ENCODE assay signal across 26 cellular contexts in the genomic region with DNA sequence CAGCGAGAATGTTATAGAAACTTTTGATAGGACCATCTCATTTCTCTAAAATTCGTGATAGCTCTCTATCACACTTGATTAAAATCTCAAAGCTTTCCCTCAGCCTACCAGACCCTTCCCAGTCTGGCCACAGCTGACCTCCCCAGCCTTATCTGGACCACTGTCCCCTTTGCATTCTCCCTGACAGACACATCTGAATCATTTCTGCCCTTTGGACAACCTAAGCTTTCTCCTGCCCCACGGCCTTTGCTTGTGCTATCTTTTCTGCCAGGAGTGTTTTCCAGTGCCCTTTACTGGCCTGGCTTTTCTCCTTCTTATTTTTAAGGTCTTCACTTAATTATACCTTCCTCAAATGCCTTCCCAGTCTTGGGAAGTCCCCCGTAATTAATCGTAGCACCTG. TPM values are rescaled to one million over a fixed set of nuclear protein-coding genes. Genes with fewer than 3 reads are reported as not detected.
DNase-seq lines count a peak whose midpoint lies in the region; ATAC-seq, FAIRE-seq and TF ChIP-seq lines count a peak whose summit lies in the region.
"Had no signal": no experiment of that assay in that cellular context is flagged by ENCODE, and none has a peak within 500 bp of the region (broad histone marks: within the 10 kb centered on the region; RNA-seq: fewer than 3 reads in every experiment).

No MANE protein-coding gene starts in this region.

- no peak for DNase-seq in natural killer cell
- no peak for DNase-seq in natural killer cell treated with Interleukin-12 subunit alpha and Interleukin-12 subunit beta and Interleukin-15 and Interleukin-18, amount 100 ng/mL, for 72 hours (ENCODE audit: low spot score)
- DNase-seq in mesenchymal stem cell = no peak
- peak; percentile 8 for DNase-seq in upper lobe of right lung
- DNase-seq in GM12891 (ENCODE audit: insufficient read length, low spot score) = no peak
- no peak for DNase-seq in central memory CD4-positive, alpha-beta T cell
- DNase-seq: activated CD8-positive, alpha-beta memory T cell treated with anti-CD3 and anti-CD28 coated beads for 24 hours; activated naive CD8-positive, alpha-beta T cell treated with anti-CD3 and anti-CD28 coated beads, Interleukin-2, amount 10 ng/mL, durations not matched to agents 7 days and 5 days; activated T-cell treated with anti-CD3 and anti-CD28 coated beads, Interleukin-2, amount 50 U/mL, for 72 hours; DMS79 treated with DMSO at 0.1 percent for 48 hours; erythroblast; foreskin melanocyte; left colon; NCI-H1092; NCI-H2029 treated with DMSO at 0.1 percent for 48 hours; NCI-H345; SJCRH30; stimulated activated CD4-positive, alpha-beta T cell treated with anti-CD3 and anti-CD28 coated beads, Interleukin-2, amount 100 ng/mL, for 48 hours; stimulated activated naive CD8-positive, alpha-beta T cell treated with anti-CD3 and anti-CD28 coated beads, Interleukin-15, amount 100 ng/mL, for 72 hours; trophoblast cell had no signal

- TF ChIP-seq POLR2A in GM12891 (IDR thresholded peaks at IDR 0.05; ENCODE audit: low read depth, low read length) = no peak

- peaks cover 14 to 29% of the 10 kb centered on the region in 2 experiments for H3K36me3 ChIP-seq in mesenchymal stem cell (ENCODE audit: control insufficient read depth in 1 of 2, insufficient read depth in 2 of 2, low read depth in 1 of 2, low read length in 2 of 2)
- no peaks in the 10 kb centered on the region for H3K36me3 ChIP-seq in upper lobe of right lung
- H3K36me3 ChIP-seq: SJCRH30 had no signal

- ATAC-seq in natural killer cell = no peak
- no peak for ATAC-seq in natural killer cell treated with Interleukin-12 subunit alpha and Interleukin-12 subunit beta and Interleukin-15 and Interleukin-18, amount 100 ng/mL, for 72 hours
- no peak for ATAC-seq in activated T-helper 17 cell treated with anti-CD3 and anti-CD28 coated beads, Interleukin-2, amount 50 U/mL, for 72 hours (replicated peaks)
- no peak for ATAC-seq in upper lobe of right lung
- no peak for ATAC-seq in GM18519 (IDR thresholded peaks at IDR 0.05; ENCODE audit: low FRiP score, unreplicated experiment)
- ATAC-seq: activated CD4-positive, CD25-positive, alpha-beta regulatory T cell treated with anti-CD3 and anti-CD28 coated beads, Interleukin-2, amount 50 U/mL, for 24 hours; body of pancreas; left colon; stimulated activated naive CD8-positive, alpha-beta T cell treated with anti-CD3 and anti-CD28 coated beads, Interleukin-15, amount 100 ng/mL, for 72 hours had no signal

- no peak overlapping the region for H2BK120ac ChIP-seq in mesenchymal stem cell (ENCODE audit: low read depth, low read length)

- H3K9me3 Mint-ChIP-seq in natural killer cell = no peaks in the 10 kb centered on the region
- H3K9me3 Mint-ChIP-seq in natural killer cell treated with Interleukin-12 subunit alpha and Interleukin-12 subunit beta and Interleukin-15 and Interleukin-18, amount 100 ng/mL, for 72 hours = no peaks in the 10 kb centered on the region
- no peaks in the 10 kb centered on the region for H3K9me3 Mint-ChIP-seq in activated T-helper 17 cell treated with anti-CD3 and anti-CD28 coated beads, Interleukin-2, amount 50 U/mL, for 72 hours
- H3K9me3 Mint-ChIP-seq: activated naive CD8-positive, alpha-beta T cell treated with anti-CD3 and anti-CD28 coated beads, Interleukin-2, amount 10 ng/mL, durations not matched to agents 7 days and 5 days; activated T-cell treated with anti-CD3 and anti-CD28 coated beads, Interleukin-2, amount 50 U/mL, for 72 hours; stimulated activated naive CD8-positive, alpha-beta T cell treated with anti-CD3 and anti-CD28 coated beads, Interleukin-15, amount 100 ng/mL, for 72 hours had no signal

- H3K4ac ChIP-seq in mesenchymal stem cell (ENCODE audit: low read depth in 1 of 2, low read length in 2 of 2) = no peak overlapping the region

- H3K4me3 ChIP-seq in mesenchymal stem cell (ENCODE audit: insufficient read depth in 1 of 2, low read depth in 1 of 2, low read length in 2 of 2) (no peak overlapping the region), upper lobe of right lung (no peak overlapping the region)
- H3K4me3 ChIP-seq: body of pancreas, SJCRH30, smooth muscle cell had no signal

- H3K18ac ChIP-seq in mesenchymal stem cell (ENCODE audit: low read depth in 1 of 2, low read length in 2 of 2) = no peak overlapping the region

- WGBS in mesenchymal stem cell = 92% methylated on average over 5 of the region's 5 CpGs

- peak overlapping the region; percentile 93 for H2AK5ac ChIP-seq in mesenchymal stem cell (ENCODE audit: low read length, severe bottlenecking)

- no peaks in the 10 kb centered on the region for H3K79me1 ChIP-seq in mesenchymal stem cell (replicated peaks; ENCODE audit: low read length, poor library complexity, severe bottlenecking)

- no peak for TF ChIP-seq CTCF in natural killer cell (IDR thresholded peaks at IDR 0.05)
- TF ChIP-seq CTCF in upper lobe of right lung (IDR thresholded peaks at IDR 0.05) = no peak

- H3K23ac ChIP-seq in mesenchymal stem cell (ENCODE audit: low read length in 2 of 2) = no peak overlapping the region

- peak overlapping the region; percentile 55 for H3K4me3 Mint-ChIP-seq in natural killer cell
- H3K4me3 Mint-ChIP-seq in natural killer cell treated with Interleukin-12 subunit alpha and Interleukin-12 subunit beta and Interleukin-15 and Interleukin-18, amount 100 ng/mL, for 72 hours = no peak overlapping the region
- H3K4me3 Mint-ChIP-seq in activated T-helper 17 cell treated with anti-CD3 and anti-CD28 coated beads, Interleukin-2, amount 50 U/mL, for 72 hours = peak overlapping the region; percentile 46
- H3K4me3 Mint-ChIP-seq: activated naive CD8-positive, alpha-beta T cell treated with anti-CD3 and anti-CD28 coated beads, Interleukin-2, amount 10 ng/mL, durations not matched to agents 7 days and 5 days; activated T-cell treated with anti-CD3 and anti-CD28 coated beads, Interleukin-2, amount 50 U/mL, for 72 hours; stimulated activated naive CD8-positive, alpha-beta T cell treated with anti-CD3 and anti-CD28 coated beads, Interleukin-15, amount 100 ng/mL, for 72 hours had no signal

- peak overlapping the region; percentile 12 for H3K4me2 ChIP-seq in mesenchymal stem cell (ENCODE audit: low read length, poor library complexity, severe bottlenecking)
- H3K4me2 ChIP-seq: smooth muscle cell had no signal

- no peak overlapping the region for H2BK15ac ChIP-seq in mesenchymal stem cell (ENCODE audit: low read depth, poor library complexity, severe bottlenecking)

- H3K14ac ChIP-seq in mesenchymal stem cell (ENCODE audit: low read length in 2 of 2) = no peak overlapping the region

- H3K27me3 ChIP-seq in mesenchymal stem cell (ENCODE audit: control insufficient read depth in 1 of 2, insufficient read depth in 1 of 2, low read length in 2 of 2) (no peaks in the 10 kb centered on the region), upper lobe of right lung (no peaks in the 10 kb centered on the region)
- H3K27me3 ChIP-seq: body of pancreas, SJCRH30 had no signal

- H3K36me3 Mint-ChIP-seq in natural killer cell = no peaks in the 10 kb centered on the region
- H3K36me3 Mint-ChIP-seq in natural killer cell treated with Interleukin-12 subunit alpha and Interleukin-12 subunit beta and Interleukin-15 and Interleukin-18, amount 100 ng/mL, for 72 hours = no peaks in the 10 kb centered on the region
- H3K36me3 Mint-ChIP-seq in activated T-helper 17 cell treated with anti-CD3 and anti-CD28 coated beads, Interleukin-2, amount 50 U/mL, for 72 hours (ENCODE audit: low read depth) = peaks cover 24% of the 10 kb centered on the region
- H3K36me3 Mint-ChIP-seq: activated naive CD8-positive, alpha-beta T cell treated with anti-CD3 and anti-CD28 coated beads, Interleukin-2, amount 10 ng/mL, durations not matched to agents 7 days and 5 days had no signal

- H2BK5ac ChIP-seq in mesenchymal stem cell (ENCODE audit: low read depth, low read length, poor library complexity, severe bottlenecking) = no peak overlapping the region

- intact Hi-C loops in natural killer cell (cut with micrococcal nuclease) = no loop called here
- intact Hi-C loops in upper lobe of right lung (cut with DNase I) = no loop called here

- peaks cover 0 to 7% of the 10 kb centered on the region in 2 donors for H3K4me1 Mint-ChIP-seq in natural killer cell
- peaks cover 6 to 9% of the 10 kb centered on the region in 2 donors for H3K4me1 Mint-ChIP-seq in natural killer cell treated with Interleukin-12 subunit alpha and Interleukin-12 subunit beta and Interleukin-15 and Interleukin-18, amount 100 ng/mL, for 72 hours (ENCODE audit: low read depth in 2 of 2)
- H3K4me1 Mint-ChIP-seq in activated T-helper 17 cell treated with anti-CD3 and anti-CD28 coated beads, Interleukin-2, amount 50 U/mL, for 72 hours = peaks cover 19% of the 10 kb centered on the region

- H3K4me1 ChIP-seq in mesenchymal stem cell (ENCODE audit: control insufficient read depth, insufficient read depth, low read depth, low read length) = peaks cover 47% of the 10 kb centered on the region
- peaks cover 3% of the 10 kb centered on the region for H3K4me1 ChIP-seq in upper lobe of right lung
- H3K4me1 ChIP-seq: SJCRH30 had no signal

- peak overlapping the region; percentile 56 for H3K27ac ChIP-seq in mesenchymal stem cell (ENCODE audit: low read length, poor library complexity, severe bottlenecking)
- no peak overlapping the region for H3K27ac ChIP-seq in upper lobe of right lung
- H3K27ac ChIP-seq: body of pancreas, SJCRH30 had no signal

- FAIRE-seq in GM12891 (lab: Jason Lieb, UNC) = no peak
- FAIRE-seq: GM12892 had no signal

- H3K9ac ChIP-seq in mesenchymal stem cell (ENCODE audit: low read length) = no peak overlapping the region

- H3K9me3 ChIP-seq in mesenchymal stem cell (ENCODE audit: control insufficient read depth, low read length) (no peaks in the 10 kb centered on the region), upper lobe of right lung (no peaks in the 10 kb centered on the region)
- H3K9me3 ChIP-seq: body of pancreas, SJCRH30 had no signal

- no peak overlapping the region for H2BK12ac ChIP-seq in mesenchymal stem cell (ENCODE audit: low read length in 2 of 2)

- peaks cover 26 to 29% of the 10 kb centered on the region in 2 donors for H3K27me3 Mint-ChIP-seq in natural killer cell (ENCODE audit: low read depth in 2 of 2)
- H3K27me3 Mint-ChIP-seq in natural killer cell treated with Interleukin-12 subunit alpha and Interleukin-12 subunit beta and Interleukin-15 and Interleukin-18, amount 100 ng/mL, for 72 hours = peaks cover 23 to 34% of the 10 kb centered on the region in 2 donors
- H3K27me3 Mint-ChIP-seq in activated T-helper 17 cell treated with anti-CD3 and anti-CD28 coated beads, Interleukin-2, amount 50 U/mL, for 72 hours = peaks cover 16% of the 10 kb centered on the region

- H4K8ac ChIP-seq in mesenchymal stem cell (ENCODE audit: low read length) = no peak overlapping the region

- no peak overlapping the region for H4K91ac ChIP-seq in mesenchymal stem cell (ENCODE audit: low read length)

- H3K27ac Mint-ChIP-seq in natural killer cell = no peak overlapping the region
- H3K27ac Mint-ChIP-seq in natural killer cell treated with Interleukin-12 subunit alpha and Interleukin-12 subunit beta and Interleukin-15 and Interleukin-18, amount 100 ng/mL, for 72 hours = no peak overlapping the region
- H3K27ac Mint-ChIP-seq in activated T-helper 17 cell treated with anti-CD3 and anti-CD28 coated beads, Interleukin-2, amount 50 U/mL, for 72 hours = no peak overlapping the region
- H3K27ac Mint-ChIP-seq: activated naive CD8-positive, alpha-beta T cell treated with anti-CD3 and anti-CD28 coated beads, Interleukin-2, amount 10 ng/mL, durations not matched to agents 7 days and 5 days; activated T-cell treated with anti-CD3 and anti-CD28 coated beads, Interleukin-2, amount 50 U/mL, for 72 hours had no signal

- no peak overlapping the region for H2AFZ ChIP-seq in mesenchymal stem cell (ENCODE audit: low read depth, low read length)

RNA-seq across cellular contexts. Expression of a gene that starts 2.7 kb away (rescaled TPM):
- total RNA-seq in natural killer cell (1 to 10 TPM; 1.0 to 3.6 (median 3.0) TPM), upper lobe of right lung (4.3 TPM)
- 1 to 10 TPM; 1.3 to 1.5 TPM for total RNA-seq in natural killer cell treated with Interleukin-12 subunit alpha and Interleukin-12 subunit beta and Interleukin-15 and Interleukin-18, amount 100 ng/mL, for 72 hours
- total RNA-seq in activated T-helper 17 cell treated with anti-CD3 and anti-CD28 coated beads, Interleukin-2, amount 50 U/mL, for 72 hours = 10 to 100 TPM in 1 of 2 donors, 1 to 10 TPM in 1; 8.3 to 19.9 TPM
- polyA plus RNA-seq in mesenchymal stem cell (2013, experiment 1 of 2) = 48.3 TPM
- polyA plus RNA-seq in mesenchymal stem cell (2013, experiment 2 of 2) = 50.0 TPM
- polyA plus RNA-seq in GM12891 (2012; ENCODE audit: low read depth, missing spikeins) = 0.13 TPM
